ENCODE assay signal across 1 cellular context in genomic region chr5:134227259-134227658, GRCh38.
TF ChIP-seq lines count a peak whose summit lies in the region.

No MANE protein-coding gene starts in this region.

TF ChIP-seq in HCT116, 20 proteins besides CTCF, POLR2A, EP300 and RAD21 (continued from another document):
- no peak for TF ChIP-seq REST (IDR thresholded peaks at IDR 0.05; ENCODE audit: low read depth)
- no peak for TF ChIP-seq CEBPB (IDR thresholded peaks at IDR 0.05; ENCODE audit: low read depth)
- TF ChIP-seq TCF7L2 (IDR thresholded peaks at IDR 0.05; ENCODE audit: borderline replicate concordance, extremely low read depth, insufficient read depth, insufficient read length), result no peak
- no peak for TF ChIP-seq JUND (IDR thresholded peaks at IDR 0.05)
- no peak for TF ChIP-seq EGR1 (IDR thresholded peaks at IDR 0.05; ENCODE audit: low read depth)
